ENCODE assay signal across 8 cellular contexts in genomic region chr19:57171551-57172081, GRCh38. TPM values are rescaled to one million over a fixed set of nuclear protein-coding genes. Genes with fewer than 3 reads are reported as not detected.
DNase-seq lines count a peak whose midpoint lies in the region; ATAC-seq and TF ChIP-seq lines count a peak whose summit lies in the region.

No MANE protein-coding gene starts in this region.

- DNase-seq in AG08396 (ENCODE audit: low spot score) = peak; percentile 75
- peak in 1 of 2 experiments; percentile 38 for DNase-seq in HL-60 (ENCODE audit: low read depth in 1 of 2, low spot score in 1 of 2)
- DNase-seq in activated CD8-positive, alpha-beta memory T cell treated with anti-CD3 and anti-CD28 coated beads for 24 hours = peak; percentile 57
- DNase-seq in esophagus squamous epithelium (lab: John Stamatoyannopoulos, UW) = no peak
- peak; percentile 67 to 85 for DNase-seq in aorta

- H3K4me3 Mint-ChIP-seq in nephron = peak overlapping the region; percentile 69 to 86 (median 81)

- H3K4me1 Mint-ChIP-seq in nephron = peaks cover 5% of the 10 kb centered on the region

- H3K36me3 ChIP-seq in esophagus squamous epithelium = no peaks in the 10 kb centered on the region
- H3K36me3 ChIP-seq in aorta (ENCODE audit: control insufficient read depth in 1 of 2, insufficient read depth in 2 of 2, low read length in 1 of 2) = no peaks in the 10 kb centered on the region

- peaks cover 16% of the 10 kb centered on the region for H3K27me3 Mint-ChIP-seq in nephron (ENCODE audit: low read depth)

- H3K4me3 ChIP-seq in HL-60 (replicated peaks; ENCODE audit: insufficient read depth, low read length) (peak overlapping the region; percentile 20; the same call in 1 of the 2 replicates), esophagus squamous epithelium (peak overlapping the region; percentile 15 to 61 (median 36)), aorta (ENCODE audit: low read length in 2 of 2) (peak overlapping the region; percentile 42 to 72)

- peak overlapping the region; percentile 4 to 59 (median 56) for H3K27ac Mint-ChIP-seq in nephron

- no peak for TF ChIP-seq CTCF in HL-60 (IDR thresholded peaks at IDR 0.05; ENCODE audit: insufficient read depth, low read length)
- no peak for TF ChIP-seq CTCF in esophagus squamous epithelium (IDR thresholded peaks at IDR 0.05)
- no peak for TF ChIP-seq CTCF in nephron (IDR thresholded peaks at IDR 0.05; ENCODE audit: unreplicated experiment in 3 of 3)

- peak; percentile 78 for ATAC-seq in aorta (ENCODE audit: low FRiP score)
- ATAC-seq in HG02610 (IDR thresholded peaks at IDR 0.05; ENCODE audit: unreplicated experiment) = no peak
- ATAC-seq in GM19463 (IDR thresholded peaks at IDR 0.05; ENCODE audit: unreplicated experiment) = no peak

- 11 to 32% methylated on average over 6 of the region's 42 CpGs for WGBS in esophagus squamous epithelium, 2 donors
- 4 to 5% methylated on average over 15 to 42 of the region's 42 CpGs for WGBS in aorta, 2 donors

- H3K27me3 ChIP-seq in HL-60 (ENCODE audit: insufficient read depth, poor library complexity, severe bottlenecking) = no peaks in the 10 kb centered on the region
- no peaks in the 10 kb centered on the region for H3K27me3 ChIP-seq in esophagus squamous epithelium
- H3K27me3 ChIP-seq in aorta (ENCODE audit: control insufficient read depth in 1 of 2, insufficient read depth in 2 of 2, low read length in 1 of 2) = no peaks in the 10 kb centered on the region

- no peak for TF ChIP-seq POLR2A in esophagus squamous epithelium (IDR thresholded peaks at IDR 0.05)

- peaks cover 36% of the 10 kb centered on the region for H3K9me3 Mint-ChIP-seq in nephron

- peaks cover 0 to 16% (median 5%) of the 10 kb centered on the region in 3 donors for H3K4me1 ChIP-seq in esophagus squamous epithelium
- no peaks in the 10 kb centered on the region for H3K4me1 ChIP-seq in aorta (ENCODE audit: control insufficient read depth in 1 of 2, insufficient read depth in 2 of 2, low read length in 2 of 2)

- intact Hi-C loops in esophagus squamous epithelium (cut with DNase I) (no loop called here), aorta (cut with DNase I) (loop anchor here in 1 of 2 donors (10.0 kb wide), 1 partner anchor 643 kb away; the partner anchor contains the start of gene ZNF552)

- peaks cover 4% of the 10 kb centered on the region for H3K36me3 Mint-ChIP-seq in nephron (ENCODE audit: low read depth)

- H3K27ac ChIP-seq in HL-60 (replicated peaks) (no peak overlapping the region), esophagus squamous epithelium (peak overlapping the region in 3 of 4 donors; percentile 55 to 72 (median 65)), aorta (ENCODE audit: low read depth in 1 of 2, low read length in 2 of 2) (no peak overlapping the region)

- no peaks in the 10 kb centered on the region for H3K9me3 ChIP-seq in esophagus squamous epithelium
- peaks cover 3% of the 10 kb centered on the region for H3K9me3 ChIP-seq in aorta (ENCODE audit: control insufficient read depth, low read length)

RNA-seq across cellular contexts. Expression of gene DUXA, which starts 4.3 kb away (rescaled TPM):
- total RNA-seq in esophagus squamous epithelium = not detected
- total RNA-seq in aorta = under 1 TPM in 1 of 2 donors, not detected in 1; 0.36 TPM
- polyA plus RNA-seq in aorta = not detected

RNA-seq across cellular contexts. Expression of gene ZNF264, which starts 19.7 kb away (rescaled TPM):
- total RNA-seq in esophagus squamous epithelium (10 to 100 TPM; 15.5 to 33.9 (median 27.3) TPM), aorta (10 to 100 TPM; 44.4 to 48.8 TPM)
- 1 to 10 TPM; 1.6 to 6.6 TPM for polyA plus RNA-seq in aorta

RNA-seq across cellular contexts. Expression of gene ZIM3, which starts 26.6 kb away (rescaled TPM):
- total RNA-seq in esophagus squamous epithelium (not detected), aorta (not detected)
- not detected for polyA plus RNA-seq in aorta

RNA-seq across cellular contexts. Expression of gene USP29, which starts 51.8 kb away (rescaled TPM):
- total RNA-seq in esophagus squamous epithelium (not detected), aorta (not detected)
- polyA plus RNA-seq in aorta = not detected

RNA-seq across cellular contexts. Expression of gene AURKC, which starts 59.2 kb away (rescaled TPM):
- total RNA-seq in esophagus squamous epithelium = 1 to 10 TPM in 1 of 4 donors, under 1 TPM in 2, not detected in 1; 0.35 to 1.0 (median 0.76) TPM
- 1 to 10 TPM; 1.3 to 3.5 TPM for total RNA-seq in aorta
- 1 to 10 TPM in 1 of 2 donors, under 1 TPM in 1; 0.63 to 2.9 TPM for polyA plus RNA-seq in aorta

Comparison
In these comparisons a context has a peak if more than half of its experiments do, and no peak if none do; other contexts are left out.
1. H3K27ac ChIP-seq: peak in esophagus squamous epithelium (3 of 4); none in HL-60 (single experiment) and aorta (0 of 2).
2. Peak in every context shown above with its lines, with median percentiles within 50 percentile points of each other: H3K4me3 ChIP-seq.